In genomic region chr17:68184141-68184571, GRCh38 we compare ENCODE assay signal across 12 cellular contexts.
DNase-seq lines count a peak whose midpoint lies in the region; ATAC-seq, FAIRE-seq and TF ChIP-seq lines count a peak whose summit lies in the region.
"Had no signal": no experiment of that assay in that cellular context is flagged by ENCODE, and none has a peak within 500 bp of the region (broad histone marks: within the 10 kb centered on the region; RNA-seq: fewer than 3 reads in every experiment).

No MANE protein-coding gene starts in this region.

- H3K27me3 Mint-ChIP-seq in CD8-positive, alpha-beta T cell (ENCODE audit: low read depth): no peaks in the 10 kb centered on the region
- H3K27me3 Mint-ChIP-seq in astrocyte (ENCODE audit: low read depth, unreplicated experiment): peaks cover 5% of the 10 kb centered on the region
- H3K27me3 Mint-ChIP-seq in naive B cell: no peaks in the 10 kb centered on the region

- H3K27me3 ChIP-seq in CD8-positive, alpha-beta T cell (ENCODE audit: insufficient read depth, low read length): no peaks in the 10 kb centered on the region
- H3K27me3 ChIP-seq in astrocyte (ENCODE audit: insufficient read depth, low read length) (peaks cover 3% of the 10 kb centered on the region), tibial nerve (no peaks in the 10 kb centered on the region)
- H3K27me3 ChIP-seq: gastroesophageal sphincter, upper lobe of left lung had no signal

- H3K4me3 ChIP-seq in CD8-positive, alpha-beta T cell (ENCODE audit: low read depth, low read length): peak overlapping the region; percentile 11
- no peak overlapping the region for H3K4me3 ChIP-seq in astrocyte (ENCODE audit: insufficient read depth, low read depth, low read length)
- H3K4me3 ChIP-seq in tibial nerve: no peak overlapping the region
- H3K4me3 ChIP-seq: gastroesophageal sphincter, upper lobe of left lung had no signal

- no peak for ATAC-seq in CD8-positive, alpha-beta T cell
- ATAC-seq in naive B cell (ENCODE audit: low read depth in 2 of 2): no peak
- no peak for ATAC-seq in HG02798 (IDR thresholded peaks at IDR 0.05; ENCODE audit: poor library complexity, unreplicated experiment)
- ATAC-seq: gastroesophageal sphincter, left lobe of liver had no signal

- peak overlapping the region; percentile 5 for H3K27ac ChIP-seq in CD8-positive, alpha-beta T cell (ENCODE audit: low read depth, low read length)
- no peak overlapping the region for H3K27ac ChIP-seq in astrocyte (ENCODE audit: low read depth, low read length)
- H3K27ac ChIP-seq in tibial nerve: peak overlapping the region in 1 of 4 donors; percentile 7
- H3K27ac ChIP-seq: gastroesophageal sphincter had no signal

- FAIRE-seq in astrocyte (lab: Jason Lieb, UNC): no peak
- FAIRE-seq: colon had no signal

- no peak for TF ChIP-seq CTCF in CD8-positive, alpha-beta T cell (IDR thresholded peaks at IDR 0.05)
- TF ChIP-seq CTCF in astrocyte (IDR thresholded peaks at IDR 0.05; ENCODE audit: insufficient read depth, low read depth, low read length) (no peak), tibial nerve (IDR thresholded peaks at IDR 0.05) (no peak)

- peak overlapping the region; percentile 2 for H3K4me2 ChIP-seq in astrocyte (ENCODE audit: low read length)

- H3K79me2 ChIP-seq in astrocyte (ENCODE audit: insufficient read depth, low read length): no peaks in the 10 kb centered on the region

- peak overlapping the region; percentile 50 for H2AFZ ChIP-seq in astrocyte (ENCODE audit: low read depth, low read length)

- peak overlapping the region; percentile 68 for H3K4me3 Mint-ChIP-seq in CD8-positive, alpha-beta T cell
- no peak overlapping the region for H3K4me3 Mint-ChIP-seq in astrocyte (ENCODE audit: unreplicated experiment)
- peak overlapping the region; percentile 44 to 93 (median 70) for H3K4me3 Mint-ChIP-seq in naive B cell

- DNase-seq in CD8-positive, alpha-beta T cell: peak in 1 of 7 experiments; percentile 46
- DNase-seq in astrocyte (ENCODE audit: low read depth) (no peak), naive B cell (no peak), tibial nerve (ENCODE audit: low spot score in 2 of 2) (no peak), UCSD-AML1 (lab: John Stamatoyannopoulos, UW; ENCODE audit: unreplicated experiment) (no peak)
- DNase-seq in effector CD4-positive, alpha-beta T cell: no peak

- no peaks in the 10 kb centered on the region for H3K9me3 Mint-ChIP-seq in CD8-positive, alpha-beta T cell
- H3K9me3 Mint-ChIP-seq in astrocyte (ENCODE audit: unreplicated experiment) (no peaks in the 10 kb centered on the region), naive B cell (peaks cover 0 to 3% (median 0%) of the 10 kb centered on the region in 7 donors)

- no peak for TF ChIP-seq RAD21 in Ishikawa (IDR thresholded peaks at IDR 0.05; ENCODE audit: low read depth)

- H3K36me3 Mint-ChIP-seq in CD8-positive, alpha-beta T cell: no peaks in the 10 kb centered on the region
- no peaks in the 10 kb centered on the region for H3K36me3 Mint-ChIP-seq in astrocyte (ENCODE audit: low read depth, unreplicated experiment)
- no peaks in the 10 kb centered on the region for H3K36me3 Mint-ChIP-seq in naive B cell

- no peak for TF ChIP-seq POLR2A in tibial nerve (IDR thresholded peaks at IDR 0.05)

- 63 to 66% methylated on average over 7 to 10 of the region's 10 CpGs for WGBS in tibial nerve, 2 donors

- CTCF ChIA-PET in CD8-positive, alpha-beta T cell (lab: Charles Lee): interaction anchor here (1.4 to 13.1 kb wide), 7 partner anchors 9 to 282 kb away, joined by 4 to 226 read pairs (median 5); no protein-coding TSS in a partner anchor

- peaks cover 56% of the 10 kb centered on the region for H3K4me1 ChIP-seq in CD8-positive, alpha-beta T cell (ENCODE audit: insufficient read depth, low read length)
- H3K4me1 ChIP-seq in astrocyte (ENCODE audit: insufficient read depth, low read length): peaks cover 7% of the 10 kb centered on the region
- peaks cover 0 to 4% (median 0%) of the 10 kb centered on the region in 4 donors for H3K4me1 ChIP-seq in tibial nerve
- H3K4me1 ChIP-seq: gastroesophageal sphincter, upper lobe of left lung had no signal

- POLR2A ChIA-PET in CD8-positive, alpha-beta T cell (lab: Charles Lee): interaction anchor here (0.7 to 7.5 kb wide), 6 partner anchors 9 to 126 kb away, joined by 3 to 115 read pairs (median 6); partner anchors contain the start of genes ARSG and SLC16A6

- intact Hi-C loops in CD8-positive, alpha-beta T cell (cut with DNase I, micrococcal nuclease): loop anchor here (1.0 to 10.0 kb wide), 6 partner anchors 16 to 328 kb away; partner anchors contain the start of genes AMZ2 (in 2 of the 2), KPNA2 (in 1 of the 2) and PRKAR1A (in 1 of the 2)

- no peaks in the 10 kb centered on the region for H4K20me1 ChIP-seq in astrocyte (ENCODE audit: insufficient read depth, low read length)

- H3K9me3 ChIP-seq in CD8-positive, alpha-beta T cell (ENCODE audit: low read length): no peaks in the 10 kb centered on the region
- no peaks in the 10 kb centered on the region for H3K9me3 ChIP-seq in astrocyte (ENCODE audit: insufficient read depth, low read depth, low read length)
- H3K9me3 ChIP-seq in tibial nerve: no peaks in the 10 kb centered on the region
- H3K9me3 ChIP-seq: gastroesophageal sphincter, upper lobe of left lung had no signal

- no peak overlapping the region for H3K9ac ChIP-seq in astrocyte (ENCODE audit: low read length)

- peaks cover 65% of the 10 kb centered on the region for H3K4me1 Mint-ChIP-seq in CD8-positive, alpha-beta T cell (ENCODE audit: low read depth)
- H3K4me1 Mint-ChIP-seq in astrocyte (ENCODE audit: low read depth, unreplicated experiment) (peaks cover 4% of the 10 kb centered on the region), naive B cell (peaks cover 38 to 65% (median 48%) of the 10 kb centered on the region in 3 donors)

- TF ChIP-seq EP300 in Ishikawa (IDR thresholded peaks at IDR 0.05; ENCODE audit: borderline replicate concordance): peak; percentile 38; the same call in 1 of the 2 replicates
- no peak for TF ChIP-seq EP300 in tibial nerve (IDR thresholded peaks at IDR 0.05)

- peak overlapping the region; percentile 86 for H3K27ac Mint-ChIP-seq in CD8-positive, alpha-beta T cell
- H3K27ac Mint-ChIP-seq in astrocyte (ENCODE audit: unreplicated experiment) (no peak overlapping the region), naive B cell (peak overlapping the region; percentile 66 to 90 (median 81))

- no peaks in the 10 kb centered on the region for H3K36me3 ChIP-seq in CD8-positive, alpha-beta T cell (ENCODE audit: insufficient read depth, low read length)
- H3K36me3 ChIP-seq in astrocyte (ENCODE audit: insufficient read depth, low read length) (no peaks in the 10 kb centered on the region), tibial nerve (peaks cover 0 to 14% (median 0%) of the 10 kb centered on the region in 3 donors)
- H3K36me3 ChIP-seq: upper lobe of left lung had no signal

TF ChIP-seq in Ishikawa, 13 proteins besides CTCF, POLR2A, EP300 and RAD21:
- TF ChIP-seq USF1 (IDR thresholded peaks at IDR 0.05) (no peak), EGR1 (IDR thresholded peaks at IDR 0.05) (no peak), TCF12 (IDR thresholded peaks at IDR 0.05; ENCODE audit: low read depth) (peak; percentile 16; the same call in 1 of the 2 replicates), ZBTB7A (IDR thresholded peaks at IDR 0.05; ENCODE audit: low read depth) (no peak), YY1 (IDR thresholded peaks at IDR 0.05; ENCODE audit: low read depth) (no peak), TEAD4 (IDR thresholded peaks at IDR 0.05) (peak; percentile 69), NFIC (IDR thresholded peaks at IDR 0.05) (peak; percentile 66)
